Comparison of ENCODE assay signal across 1 cellular context in the genomic region with DNA sequence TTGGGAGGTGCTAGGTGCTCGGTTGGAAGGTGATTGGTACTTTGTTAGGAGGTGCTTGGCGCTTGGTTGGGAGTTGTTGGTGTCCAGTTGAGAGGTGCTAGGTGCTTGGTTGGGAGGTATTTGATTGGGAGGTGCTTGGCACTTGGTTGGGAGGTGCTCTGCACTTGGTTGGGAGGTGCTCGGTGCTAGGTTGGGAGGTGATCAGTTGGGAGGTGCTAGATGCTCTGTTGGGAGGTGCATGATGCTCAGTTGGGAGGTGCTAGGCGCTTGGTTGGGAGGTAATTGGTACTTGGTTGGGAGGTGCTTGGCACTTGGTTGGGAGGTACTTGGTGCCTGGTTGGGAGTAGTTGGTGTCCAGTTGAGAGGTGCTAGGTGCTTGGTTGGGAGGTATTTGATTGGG.
TF ChIP-seq lines count a peak whose summit lies in the region.

No MANE protein-coding gene starts in this region.

TF ChIP-seq in HepG2, 621 proteins besides CTCF, POLR2A, EP300 and RAD21:
- TF ChIP-seq, protein P1, sequence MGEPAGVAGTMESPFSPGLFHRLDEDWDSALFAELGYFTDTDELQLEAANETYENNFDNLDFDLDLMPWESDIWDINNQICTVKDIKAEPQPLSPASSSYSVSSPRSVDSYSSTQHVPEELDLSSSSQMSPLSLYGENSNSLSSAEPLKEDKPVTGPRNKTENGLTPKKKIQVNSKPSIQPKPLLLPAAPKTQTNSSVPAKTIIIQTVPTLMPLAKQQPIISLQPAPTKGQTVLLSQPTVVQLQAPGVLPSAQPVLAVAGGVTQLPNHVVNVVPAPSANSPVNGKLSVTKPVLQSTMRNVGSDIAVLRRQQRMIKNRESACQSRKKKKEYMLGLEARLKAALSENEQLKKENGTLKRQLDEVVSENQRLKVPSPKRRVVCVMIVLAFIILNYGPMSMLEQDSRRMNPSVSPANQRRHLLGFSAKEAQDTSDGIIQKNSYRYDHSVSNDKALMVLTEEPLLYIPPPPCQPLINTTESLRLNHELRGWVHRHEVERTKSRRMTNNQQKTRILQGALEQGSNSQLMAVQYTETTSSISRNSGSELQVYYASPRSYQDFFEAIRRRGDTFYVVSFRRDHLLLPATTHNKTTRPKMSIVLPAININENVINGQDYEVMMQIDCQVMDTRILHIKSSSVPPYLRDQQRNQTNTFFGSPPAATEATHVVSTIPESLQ (CRISPR knock-in tag; conservative IDR thresholded peaks at IDR 0.05) = no peak
- TF ChIP-seq CBX1 (IDR thresholded peaks at IDR 0.05; ENCODE audit: low read depth) = no peak
- no peak for TF ChIP-seq KLF16 (CRISPR knock-in tag; IDR thresholded peaks at IDR 0.05)
- peak; percentile 100 for TF ChIP-seq ZSCAN21 (CRISPR knock-in tag; IDR thresholded peaks at IDR 0.05; ENCODE audit: borderline replicate concordance)
- no peak for TF ChIP-seq NFKBIZ (CRISPR knock-in tag; IDR thresholded peaks at IDR 0.05)
